7 cellular contexts compared by ENCODE assay signal in genomic region chr1:86705633-86705985, GRCh38. TPM values are rescaled to one million over a fixed set of nuclear protein-coding genes. Genes with fewer than 3 reads are reported as not detected.
DNase-seq lines count a peak whose midpoint lies in the region; ATAC-seq lines count a peak whose summit lies in the region.

No MANE protein-coding gene starts in this region.

- no peaks in the 10 kb centered on the region for H3K27me3 Mint-ChIP-seq in activated T-helper 17 cell treated with anti-CD3 and anti-CD28 coated beads, Interleukin-2, amount 50 U/mL, for 72 hours
- peaks cover 6% of the 10 kb centered on the region for H3K27me3 Mint-ChIP-seq in stimulated activated naive CD8-positive, alpha-beta T cell treated with anti-CD3 and anti-CD28 coated beads, Interleukin-15, amount 100 ng/mL, for 72 hours

- H3K4me3 ChIP-seq in iPS-15b (ENCODE audit: low read depth, low read length): peak overlapping the region; percentile 74

- peaks cover 4% of the 10 kb centered on the region for H3K27me3 ChIP-seq in iPS-15b (ENCODE audit: control insufficient read depth, insufficient read depth, low read length)

- peaks cover 2% of the 10 kb centered on the region for H3K36me3 ChIP-seq in iPS-15b (ENCODE audit: control insufficient read depth, insufficient read depth, low read length)

- peak; percentile 60 for DNase-seq in HT-29 (ENCODE audit: low spot score)
- DNase-seq in stimulated activated naive CD8-positive, alpha-beta T cell treated with anti-CD3 and anti-CD28 coated beads, Interleukin-15, amount 100 ng/mL, for 72 hours: no peak
- no peak for DNase-seq in left colon
- DNase-seq in NCI-H1092 (lab: John Stamatoyannopoulos, UW): no peak

- intact Hi-C loops in left colon (cut with DNase I, micrococcal nuclease): no loop called here

- no peak for ATAC-seq in activated T-helper 17 cell treated with anti-CD3 and anti-CD28 coated beads, Interleukin-2, amount 50 U/mL, for 72 hours (replicated peaks)
- no peak for ATAC-seq in stimulated activated naive CD8-positive, alpha-beta T cell treated with anti-CD3 and anti-CD28 coated beads, Interleukin-15, amount 100 ng/mL, for 72 hours
- no peak for ATAC-seq in GM19455 (IDR thresholded peaks at IDR 0.05; ENCODE audit: unreplicated experiment)
- no peak for ATAC-seq in left colon

- no peaks in the 10 kb centered on the region for H3K9me3 Mint-ChIP-seq in activated T-helper 17 cell treated with anti-CD3 and anti-CD28 coated beads, Interleukin-2, amount 50 U/mL, for 72 hours
- no peaks in the 10 kb centered on the region for H3K9me3 Mint-ChIP-seq in stimulated activated naive CD8-positive, alpha-beta T cell treated with anti-CD3 and anti-CD28 coated beads, Interleukin-15, amount 100 ng/mL, for 72 hours

- H3K36me3 Mint-ChIP-seq in activated T-helper 17 cell treated with anti-CD3 and anti-CD28 coated beads, Interleukin-2, amount 50 U/mL, for 72 hours (ENCODE audit: low read depth): peaks cover 45% of the 10 kb centered on the region

- H3K4me1 Mint-ChIP-seq in activated T-helper 17 cell treated with anti-CD3 and anti-CD28 coated beads, Interleukin-2, amount 50 U/mL, for 72 hours: peaks cover 21% of the 10 kb centered on the region
- peaks cover 50% of the 10 kb centered on the region for H3K4me1 Mint-ChIP-seq in stimulated activated naive CD8-positive, alpha-beta T cell treated with anti-CD3 and anti-CD28 coated beads, Interleukin-15, amount 100 ng/mL, for 72 hours

- peak overlapping the region; percentile 99 for H3K4me3 Mint-ChIP-seq in activated T-helper 17 cell treated with anti-CD3 and anti-CD28 coated beads, Interleukin-2, amount 50 U/mL, for 72 hours
- H3K4me3 Mint-ChIP-seq in stimulated activated naive CD8-positive, alpha-beta T cell treated with anti-CD3 and anti-CD28 coated beads, Interleukin-15, amount 100 ng/mL, for 72 hours: peak overlapping the region; percentile 96 to 100

- peak overlapping the region; percentile 89 for H3K9ac ChIP-seq in iPS-15b (ENCODE audit: low read depth, low read length)

- H3K4me1 ChIP-seq in iPS-15b (ENCODE audit: control insufficient read depth, insufficient read depth, low read length): peaks cover 8% of the 10 kb centered on the region

- H3K27ac Mint-ChIP-seq in activated T-helper 17 cell treated with anti-CD3 and anti-CD28 coated beads, Interleukin-2, amount 50 U/mL, for 72 hours: peak overlapping the region; percentile 99
- peak overlapping the region; percentile 96 to 99 for H3K27ac Mint-ChIP-seq in stimulated activated naive CD8-positive, alpha-beta T cell treated with anti-CD3 and anti-CD28 coated beads, Interleukin-15, amount 100 ng/mL, for 72 hours

- H3K9me3 ChIP-seq in iPS-15b (ENCODE audit: control insufficient read depth, insufficient read depth, low read length): no peaks in the 10 kb centered on the region

RNA-seq across cellular contexts. Expression of gene SH3GLB1, which starts 1.2 kb away (rescaled TPM):
- total RNA-seq in HT-29 (2014; rRNA removed; shearing (Covaris generic)): 17.0 and 18.1 TPM in 2 replicates
- 10 to 100 TPM; 57.0 to 67.7 TPM for total RNA-seq in activated T-helper 17 cell treated with anti-CD3 and anti-CD28 coated beads, Interleukin-2, amount 50 U/mL, for 72 hours
- 100 to 1,000 TPM; 118 to 122 TPM for total RNA-seq in left colon
